21 cellular contexts compared by ENCODE assay signal in the genomic region with DNA sequence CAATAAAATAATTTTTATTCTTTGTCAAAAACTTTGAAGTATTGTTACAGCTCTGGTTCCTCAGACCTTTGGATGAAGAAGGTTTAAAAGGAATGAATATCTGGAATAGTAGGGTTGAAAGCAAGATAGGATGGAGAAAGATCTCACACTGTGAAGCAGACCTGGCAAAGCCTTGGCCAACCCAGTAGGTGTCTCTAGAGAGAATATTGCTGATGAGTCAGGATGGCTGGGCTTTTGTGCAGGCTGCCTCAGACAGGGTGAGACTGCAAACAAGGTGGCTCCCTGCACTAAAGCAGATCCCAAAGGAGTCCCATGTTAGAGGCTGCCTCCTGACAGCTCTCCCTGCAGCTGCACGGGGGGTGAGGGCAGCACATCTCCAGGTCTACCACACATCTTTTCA.
DNase-seq lines count a peak whose midpoint lies in the region; ATAC-seq and TF ChIP-seq lines count a peak whose summit lies in the region.
"Had no signal": no experiment of that assay in that cellular context is flagged by ENCODE, and none has a peak within 500 bp of the region (broad histone marks: within the 10 kb centered on the region; RNA-seq: fewer than 3 reads in every experiment).

No MANE protein-coding gene starts in this region.

- H3K36me3 Mint-ChIP-seq in activated naive CD4-positive, alpha-beta T cell treated with anti-CD3 and anti-CD28 coated beads for 36 hours (ENCODE audit: low read depth) = peaks cover 11% of the 10 kb centered on the region
- H3K36me3 Mint-ChIP-seq in activated T-helper 17 cell treated with anti-CD3 and anti-CD28 coated beads, Interleukin-2, amount 50 U/mL, for 72 hours (ENCODE audit: low read depth) = no peaks in the 10 kb centered on the region
- no peaks in the 10 kb centered on the region for H3K36me3 Mint-ChIP-seq in Caco-2 (ENCODE audit: insufficient read depth, unreplicated experiment)
- H3K36me3 Mint-ChIP-seq: memory B cell had no signal

- DNase-seq in activated naive CD4-positive, alpha-beta T cell treated with anti-CD3 and anti-CD28 coated beads for 36 hours = peak; percentile 29
- no peak for DNase-seq in activated naive CD4-positive, alpha-beta T cell treated with anti-CD3 and anti-CD28 coated beads, Interleukin-2, amount 50 U/mL, for 16 hours
- peak; percentile 16 for DNase-seq in M059J (ENCODE audit: low read depth)
- peak; percentile 3 for DNase-seq in kidney tubule cell (ENCODE audit: low spot score)
- DNase-seq in Caco-2 = no peak
- DNase-seq in dedifferentiated amniotic fluid mesenchymal stem cell (ENCODE audit: extremely low spot score) = no peak
- DNase-seq in stimulated activated naive CD4-positive, alpha-beta T cell treated with Interleukin-2 at 50 U/mL for 16 hours (lab: John Stamatoyannopoulos, UW) = no peak
- DNase-seq: activated naive CD4-positive, alpha-beta T cell treated with Interleukin-2 at 50 U/mL for 16 hours; GOT3; KBM-7; NCI-H1436; NCI-H226; small intestine; thyroid gland had no signal

- no peak for TF ChIP-seq CTCF in Caco-2 (IDR thresholded peaks at IDR 0.05; ENCODE audit: insufficient read depth in 1 of 2, low read depth in 1 of 2, low read length in 1 of 2, severe bottlenecking in 1 of 2, unreplicated experiment in 1 of 2)

- ATAC-seq in activated T-helper 17 cell treated with anti-CD3 and anti-CD28 coated beads, Interleukin-2, amount 50 U/mL, for 72 hours (replicated peaks) = peak; percentile 34
- ATAC-seq: activated CD4-positive, CD25-positive, alpha-beta regulatory T cell treated with anti-CD3 and anti-CD28 coated beads, Interleukin-2, amount 50 U/mL, for 24 hours; natural killer cell treated with Interleukin-12 subunit alpha and Interleukin-12 subunit beta and Interleukin-15 and Interleukin-18, amount 100 ng/mL, for 72 hours had no signal

- H3K27me3 ChIP-seq in Caco-2 (replicated peaks; ENCODE audit: control insufficient read depth, insufficient read depth, low read length) = no peaks in the 10 kb centered on the region
- H3K27me3 ChIP-seq: SJCRH30, thyroid gland had no signal

- H3K27ac Mint-ChIP-seq in activated naive CD4-positive, alpha-beta T cell treated with anti-CD3 and anti-CD28 coated beads for 36 hours = no peak overlapping the region
- H3K27ac Mint-ChIP-seq in activated T-helper 17 cell treated with anti-CD3 and anti-CD28 coated beads, Interleukin-2, amount 50 U/mL, for 72 hours = no peak overlapping the region
- no peak overlapping the region for H3K27ac Mint-ChIP-seq in Caco-2 (ENCODE audit: unreplicated experiment)
- H3K27ac Mint-ChIP-seq: memory B cell; natural killer cell treated with Interleukin-12 subunit alpha and Interleukin-12 subunit beta and Interleukin-15 and Interleukin-18, amount 100 ng/mL, for 72 hours had no signal

- H3K4me1 Mint-ChIP-seq in activated naive CD4-positive, alpha-beta T cell treated with anti-CD3 and anti-CD28 coated beads for 36 hours (ENCODE audit: low read depth) = peaks cover 10% of the 10 kb centered on the region
- no peaks in the 10 kb centered on the region for H3K4me1 Mint-ChIP-seq in activated T-helper 17 cell treated with anti-CD3 and anti-CD28 coated beads, Interleukin-2, amount 50 U/mL, for 72 hours
- H3K4me1 Mint-ChIP-seq in Caco-2 (ENCODE audit: low read depth, unreplicated experiment) = no peaks in the 10 kb centered on the region

- no TSS peak for BruUV-seq in Caco-2 (replicated peaks; lab: Mats Ljungman, UMichigan)

- H3K27me3 Mint-ChIP-seq in activated naive CD4-positive, alpha-beta T cell treated with anti-CD3 and anti-CD28 coated beads for 36 hours (ENCODE audit: low read depth) = no peaks in the 10 kb centered on the region
- H3K27me3 Mint-ChIP-seq in activated T-helper 17 cell treated with anti-CD3 and anti-CD28 coated beads, Interleukin-2, amount 50 U/mL, for 72 hours = no peaks in the 10 kb centered on the region
- H3K27me3 Mint-ChIP-seq in Caco-2 (ENCODE audit: insufficient read depth, unreplicated experiment) = no peaks in the 10 kb centered on the region
- H3K27me3 Mint-ChIP-seq: natural killer cell treated with Interleukin-12 subunit alpha and Interleukin-12 subunit beta and Interleukin-15 and Interleukin-18, amount 100 ng/mL, for 72 hours had no signal

- POLR2A ChIA-PET in Caco-2 (lab: Charles Lee) = no interaction called here

- intact Hi-C loops in activated naive CD4-positive, alpha-beta T cell treated with anti-CD3 and anti-CD28 coated beads for 36 hours (cut with micrococcal nuclease) = no loop called here
- intact Hi-C loops in Caco-2 (cut with micrococcal nuclease; ENCODE audit: unreplicated experiment) = no loop called here

- H3K9me3 Mint-ChIP-seq in activated naive CD4-positive, alpha-beta T cell treated with anti-CD3 and anti-CD28 coated beads for 36 hours = no peaks in the 10 kb centered on the region
- peaks cover 20% of the 10 kb centered on the region for H3K9me3 Mint-ChIP-seq in activated T-helper 17 cell treated with anti-CD3 and anti-CD28 coated beads, Interleukin-2, amount 50 U/mL, for 72 hours
- no peaks in the 10 kb centered on the region for H3K9me3 Mint-ChIP-seq in Caco-2 (ENCODE audit: unreplicated experiment)
- H3K9me3 Mint-ChIP-seq: memory B cell had no signal

- no peak overlapping the region for H3K4me3 ChIP-seq in Caco-2 (ENCODE audit: low read depth, low read length)
- H3K4me3 ChIP-seq: coronary artery, prostate gland, SJCRH30, thyroid gland had no signal

- H3K4me3 Mint-ChIP-seq in activated naive CD4-positive, alpha-beta T cell treated with anti-CD3 and anti-CD28 coated beads for 36 hours = no peak overlapping the region
- H3K4me3 Mint-ChIP-seq in activated T-helper 17 cell treated with anti-CD3 and anti-CD28 coated beads, Interleukin-2, amount 50 U/mL, for 72 hours = no peak overlapping the region
- H3K4me3 Mint-ChIP-seq in Caco-2 (ENCODE audit: unreplicated experiment) = no peak overlapping the region
- H3K4me3 Mint-ChIP-seq: memory B cell; natural killer cell treated with Interleukin-12 subunit alpha and Interleukin-12 subunit beta and Interleukin-15 and Interleukin-18, amount 100 ng/mL, for 72 hours had no signal

- no peaks in the 10 kb centered on the region for H3K36me3 ChIP-seq in Caco-2 (ENCODE audit: control insufficient read depth, insufficient read depth, low read length)
- H3K36me3 ChIP-seq: prostate gland, SJCRH30, thyroid gland had no signal

- H3K4me1 ChIP-seq in Caco-2 = no peaks in the 10 kb centered on the region
- H3K4me1 ChIP-seq: prostate gland had no signal

- no peaks in the 10 kb centered on the region for H3K9me3 ChIP-seq in Caco-2
- H3K9me3 ChIP-seq: prostate gland, SJCRH30, thyroid gland had no signal

- CTCF ChIA-PET in activated naive CD4-positive, alpha-beta T cell treated with anti-CD3 and anti-CD28 coated beads for 36 hours (lab: Charles Lee) = no interaction called here
- CTCF ChIA-PET in Caco-2 (lab: Charles Lee) = no interaction called here

Comparison
In these comparisons a context has a peak if more than half of its experiments do, and no peak if none do; other contexts are left out.
1. DNase-seq: peak in activated naive CD4-positive, alpha-beta T cell treated with anti-CD3 and anti-CD28 coated beads for 36 hours (single experiment), M059J (single experiment) and kidney tubule cell (single experiment); none in activated naive CD4-positive, alpha-beta T cell treated with anti-CD3 and anti-CD28 coated beads, Interleukin-2, amount 50 U/mL, for 16 hours (single experiment), Caco-2 (0 of 2), dedifferentiated amniotic fluid mesenchymal stem cell (single experiment) and stimulated activated naive CD4-positive, alpha-beta T cell treated with Interleukin-2 at 50 U/mL for 16 hours (single experiment).